Comparison of ENCODE assay signal across 8 cellular contexts in genomic region chr10:5891009-5891408, GRCh38. TPM values are rescaled to one million over a fixed set of nuclear protein-coding genes. Genes with fewer than 3 reads are reported as not detected.
DNase-seq lines count a peak whose midpoint lies in the region; TF ChIP-seq lines count a peak whose summit lies in the region.

No MANE protein-coding gene starts in this region.

- H3K9me3 ChIP-seq in Peyer's patch (no peaks in the 10 kb centered on the region), ovary (no peaks in the 10 kb centered on the region)

- TF ChIP-seq EP300 in ovary (IDR thresholded peaks at IDR 0.05), result no peak

- H3K27ac ChIP-seq in Peyer's patch, result peak overlapping the region; percentile 77 to 96 (median 88)
- peak overlapping the region in 1 of 2 donors; percentile 64 for H3K27ac ChIP-seq in ovary

- CTCF ChIA-PET in Calu3 (lab: Charles Lee), result interaction anchor here (1.4 kb wide), 1 partner anchor 82 kb away, joined by 4 read pairs; no protein-coding TSS in a partner anchor

- H3K27me3 ChIP-seq in Peyer's patch, result no peaks in the 10 kb centered on the region
- no peaks in the 10 kb centered on the region for H3K27me3 ChIP-seq in ovary

- no TSS peak for BruUV-seq in Calu3 (replicated peaks; lab: Mats Ljungman, UMichigan)

- H3K27me3 Mint-ChIP-seq in Calu3 (ENCODE audit: unreplicated experiment), result no peaks in the 10 kb centered on the region

- H3K4me3 ChIP-seq in Peyer's patch, result peak overlapping the region; percentile 81 to 100 (median 96)
- peak overlapping the region; percentile 90 for H3K4me3 ChIP-seq in epithelial cell of proximal tubule (ENCODE audit: low read depth, low read length)
- peak overlapping the region; percentile 56 for H3K4me3 ChIP-seq in ovary

- peaks cover 0 to 37% (median 10%) of the 10 kb centered on the region in 4 donors for H3K4me1 ChIP-seq in Peyer's patch
- H3K4me1 ChIP-seq in ovary (ENCODE audit: insufficient read depth), result peaks cover 14% of the 10 kb centered on the region

- H3K36me3 ChIP-seq in Peyer's patch, result peaks cover 0 to 22% (median 0%) of the 10 kb centered on the region in 3 donors
- H3K36me3 ChIP-seq in ovary, result no peaks in the 10 kb centered on the region

- no peak for TF ChIP-seq CTCF in Calu3 (IDR thresholded peaks at IDR 0.05; ENCODE audit: unreplicated experiment)
- TF ChIP-seq CTCF in Peyer's patch (IDR thresholded peaks at IDR 0.05), result no peak
- no peak for TF ChIP-seq CTCF in epithelial cell of proximal tubule (conservative IDR thresholded peaks at IDR 0.05; ENCODE audit: low read depth, low read length)
- TF ChIP-seq CTCF in ovary (IDR thresholded peaks at IDR 0.05), result no peak

- intact Hi-C loops in Calu3 (cut with micrococcal nuclease; ENCODE audit: unreplicated experiment) (no loop called here), ovary (cut with DNase I) (loop anchor here in 2 of 4 donors (5.0 to 10.0 kb wide), 2 partner anchors 54 to 79 kb away; partner anchors contain the start of gene GDI2 (in 1 of the 2))

- TF ChIP-seq POLR2A in Peyer's patch (IDR thresholded peaks at IDR 0.05), result no peak
- TF ChIP-seq POLR2A in ovary (IDR thresholded peaks at IDR 0.05), result no peak

- H3K27ac Mint-ChIP-seq in Calu3 (ENCODE audit: unreplicated experiment), result peak overlapping the region; percentile 81

- H3K36me3 Mint-ChIP-seq in Calu3 (ENCODE audit: insufficient read depth, unreplicated experiment), result peaks cover 40% of the 10 kb centered on the region

- H3K9me3 Mint-ChIP-seq in Calu3 (ENCODE audit: low read depth, unreplicated experiment), result peaks cover 2% of the 10 kb centered on the region

- 23 to 34% (median 25%) methylated on average over 7 of the region's 7 CpGs for WGBS in ovary, 3 donors

- H3K4me3 Mint-ChIP-seq in Calu3 (ENCODE audit: low read depth, unreplicated experiment), result peak overlapping the region; percentile 82

- H3K4me1 Mint-ChIP-seq in Calu3 (ENCODE audit: low read depth, unreplicated experiment), result peaks cover 41% of the 10 kb centered on the region

- DNase-seq in Calu3 (no peak), Peyer's patch (no peak), epithelial cell of proximal tubule (ENCODE audit: low read depth) (no peak), ovary (no peak), NCI-H1105 (lab: John Stamatoyannopoulos, UW) (no peak), NCI-H128 (lab: John Stamatoyannopoulos, UW; ENCODE audit: unreplicated experiment) (no peak), AG08395 (ENCODE audit: low spot score) (no peak), C1 segment of cervical spinal cord (lab: John Stamatoyannopoulos, UW) (no peak)

RNA-seq across cellular contexts. Expression of gene FBH1, which starts 1.0 kb away (rescaled TPM):
- total RNA-seq in Calu3 (2022), result 77.3 and 79.4 TPM in 2 replicates
- total RNA-seq in Peyer's patch, result 100 to 1,000 TPM; 101 to 169 (median 138) TPM
- 48.3 and 68.4 TPM in 2 replicates for total RNA-seq in epithelial cell of proximal tubule
- total RNA-seq in ovary, result 10 to 100 TPM; 54.6 to 80.3 (median 78.3) TPM
- polyA plus RNA-seq in ovary, result 10 to 100 TPM; 46.4 to 64.1 TPM

RNA-seq across cellular contexts. Expression of gene ANKRD16, which starts 1.3 kb away (rescaled TPM):
- 7.7 and 8.7 TPM in 2 replicates for total RNA-seq in Calu3 (2022)
- 10 to 100 TPM in 3 of 4 donors, 1 to 10 TPM in 1; 5.3 to 15.3 (median 11.9) TPM for total RNA-seq in Peyer's patch
- 3.7 and 8.0 TPM in 2 replicates for total RNA-seq in epithelial cell of proximal tubule
- total RNA-seq in ovary, result 10 to 100 TPM in 4 of 7 donors, 1 to 10 TPM in 3; 8.6 to 15.3 (median 10.0) TPM
- polyA plus RNA-seq in ovary, result 1 to 10 TPM; 6.6 to 7.8 TPM
